Comparison of ENCODE assay signal across 8 cellular contexts in genomic region chr18:80109676-80110078, GRCh38. TPM values are rescaled to one million over a fixed set of nuclear protein-coding genes. Genes with fewer than 3 reads are reported as not detected.
DNase-seq lines count a peak whose midpoint lies in the region; ATAC-seq and TF ChIP-seq lines count a peak whose summit lies in the region.

No MANE protein-coding gene starts in this region.

- H4K20me1 ChIP-seq in hepatocyte (ENCODE audit: insufficient read depth, poor library complexity, severe bottlenecking) = peaks cover 37% of the 10 kb centered on the region

- H3K4me2 ChIP-seq in hepatocyte = peak overlapping the region; percentile 90

- peaks cover 47% of the 10 kb centered on the region for H3K79me2 ChIP-seq in hepatocyte

- ATAC-seq in HG02759 (IDR thresholded peaks at IDR 0.05; ENCODE audit: unreplicated experiment) (peak; percentile 37), GM18873 (IDR thresholded peaks at IDR 0.05; ENCODE audit: low FRiP score, unreplicated experiment) (no peak)

- H3K27me3 ChIP-seq in ascending aorta = no peaks in the 10 kb centered on the region
- H3K27me3 ChIP-seq in hepatocyte = no peaks in the 10 kb centered on the region

- peaks cover 0 to 11% of the 10 kb centered on the region in 2 donors for H3K4me1 ChIP-seq in ascending aorta
- H3K4me1 ChIP-seq in hepatocyte (ENCODE audit: insufficient read depth) = peaks cover 13% of the 10 kb centered on the region

- H3K9me3 ChIP-seq in ascending aorta (no peaks in the 10 kb centered on the region), hepatocyte (ENCODE audit: low read depth) (no peaks in the 10 kb centered on the region)

- peak overlapping the region; percentile 76 to 85 for H3K4me3 ChIP-seq in ascending aorta
- peak overlapping the region; percentile 86 for H3K4me3 ChIP-seq in hepatocyte

- H3K27ac ChIP-seq in ascending aorta = peak overlapping the region; percentile 99
- peak overlapping the region; percentile 91 for H3K27ac ChIP-seq in hepatocyte

- in situ Hi-C loops in ACHN (cut with HindIII; ENCODE audit: low pct_ligation_motif_present, low pct_unique_long_range_greater_than_20kb, low sequenced_read_pairs) = no loop called here

- TF ChIP-seq CTCF in ascending aorta (IDR thresholded peaks at IDR 0.05) (no peak), hepatocyte (IDR thresholded peaks at IDR 0.05; ENCODE audit: poor library complexity) (no peak)

- intact Hi-C loops in ascending aorta (cut with DNase I) = loop anchor here (1.0 to 10.0 kb wide), 5 partner anchors 37 to 715 kb away; partner anchors contain the start of genes CTDP1, NFATC1, RBFA and SLC66A2

- H3K36me3 ChIP-seq in ascending aorta (no peaks in the 10 kb centered on the region), hepatocyte (replicated peaks; ENCODE audit: insufficient read depth, low read depth) (no peaks in the 10 kb centered on the region)

- H2AFZ ChIP-seq in hepatocyte = peak overlapping the region; percentile 41

- 6% methylated on average over 7 of the region's 34 CpGs for WGBS in hepatocyte (ENCODE audit: low lambda C conversion rate, missing lambda C conversion rate)

- DNase-seq in ACHN (peak; percentile 45), GM04504 (ENCODE audit: low read depth) (peak; percentile 10), NCI-H226 (peak; percentile 8), ascending aorta (ENCODE audit: low spot score in 2 of 2) (peak in 1 of 2 donors; percentile 73), hepatocyte (ENCODE audit: low spot score) (peak; percentile 64), putamen (ENCODE audit: low spot score) (peak; percentile 20)

- H3K9me2 ChIP-seq in hepatocyte (replicated peaks; ENCODE audit: insufficient read depth) = no peaks in the 10 kb centered on the region

RNA-seq across cellular contexts. Expression of gene ADNP2, which starts 0.6 kb away (rescaled TPM):
- 6.8 TPM for total RNA-seq in ascending aorta
- total RNA-seq in hepatocyte = 17.7 and 19.8 TPM in 2 replicates
- polyA plus RNA-seq in hepatocyte = 5.3 and 7.6 TPM in 2 replicates
